8 cellular contexts compared by ENCODE assay signal in the genomic region with DNA sequence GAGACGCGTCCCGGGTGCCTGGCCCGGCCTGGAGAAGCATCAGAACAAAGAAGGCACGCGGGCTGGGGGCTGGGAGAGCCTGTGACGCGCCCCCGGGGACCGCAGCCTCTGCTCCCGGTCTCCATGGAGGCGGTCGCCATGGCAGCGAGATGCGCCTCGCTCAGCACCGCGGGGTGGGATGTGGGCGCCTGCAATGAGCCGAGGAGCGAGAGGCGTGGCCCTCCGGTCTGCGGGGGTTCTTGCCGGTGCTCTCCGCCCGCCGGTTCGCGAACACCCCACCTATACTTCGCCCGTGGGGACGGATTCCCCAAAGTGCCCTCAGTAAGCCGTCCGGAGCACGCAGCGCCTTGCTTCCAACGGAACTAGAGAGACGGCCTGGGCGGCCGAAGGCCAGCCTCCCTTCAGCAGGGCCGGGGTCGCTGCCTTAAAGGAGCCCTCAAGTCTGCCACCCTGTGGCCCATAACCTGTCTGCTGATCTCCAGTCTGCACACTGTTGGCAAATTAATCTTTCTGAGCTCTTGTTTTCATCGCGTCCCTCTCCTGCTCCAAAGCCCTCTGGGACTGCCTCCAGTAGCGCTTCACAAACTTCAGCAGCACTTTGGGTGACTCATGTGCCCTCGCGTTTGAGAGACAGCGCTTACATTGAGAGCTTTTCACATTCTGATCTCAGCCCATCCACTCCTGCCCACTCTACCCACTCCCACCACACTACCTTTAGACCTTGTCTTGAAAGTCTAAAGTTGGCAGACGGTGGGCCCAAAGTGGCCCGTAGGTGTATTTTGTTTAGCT. TPM values are rescaled to one million over a fixed set of nuclear protein-coding genes. Genes with fewer than 3 reads are reported as not detected.
DNase-seq lines count a peak whose midpoint lies in the region; ATAC-seq and TF ChIP-seq lines count a peak whose summit lies in the region.

No MANE protein-coding gene starts in this region.

- peak; percentile 93 for TF ChIP-seq CTCF in neural cell (IDR thresholded peaks at IDR 0.05; ENCODE audit: poor library complexity, severe bottlenecking)

- H3K27me3 ChIP-seq in neural cell (ENCODE audit: insufficient read depth, low read depth, low read length) = no peaks in the 10 kb centered on the region

- H3K4me2 ChIP-seq in neural cell (ENCODE audit: low read length) = peak overlapping the region; percentile 72

- H3K27ac ChIP-seq in neural cell (ENCODE audit: low read length) = peak overlapping the region; percentile 100

- H3K9ac ChIP-seq in neural cell (ENCODE audit: low read length) = peak overlapping the region; percentile 100

- H3K9me3 Mint-ChIP-seq in activated T-helper 17 cell treated with anti-CD3 and anti-CD28 coated beads, Interleukin-2, amount 50 U/mL, for 72 hours = no peaks in the 10 kb centered on the region
- no peaks in the 10 kb centered on the region for H3K9me3 Mint-ChIP-seq in stimulated activated naive CD8-positive, alpha-beta T cell treated with anti-CD3 and anti-CD28 coated beads, Interleukin-15, amount 100 ng/mL, for 72 hours

- H3K4me3 Mint-ChIP-seq in activated T-helper 17 cell treated with anti-CD3 and anti-CD28 coated beads, Interleukin-2, amount 50 U/mL, for 72 hours = peak overlapping the region; percentile 89
- peak overlapping the region; percentile 91 to 97 for H3K4me3 Mint-ChIP-seq in stimulated activated naive CD8-positive, alpha-beta T cell treated with anti-CD3 and anti-CD28 coated beads, Interleukin-15, amount 100 ng/mL, for 72 hours

- peak; percentile 82 for TF ChIP-seq EP300 in neural cell (conservative IDR thresholded peaks at IDR 0.05; ENCODE audit: poor library complexity, severe bottlenecking)

- H3K36me3 ChIP-seq in neural cell (ENCODE audit: insufficient read depth, low read length) = no peaks in the 10 kb centered on the region

- in situ Hi-C loops in Caki2 (cut with HindIII; ENCODE audit: low pct_unique_long_range_greater_than_20kb, low sequenced_read_pairs) = no loop called here

- H3K9me2 ChIP-seq in neural cell (ENCODE audit: insufficient read depth, low read length) = no peaks in the 10 kb centered on the region

- H3K4me1 Mint-ChIP-seq in activated T-helper 17 cell treated with anti-CD3 and anti-CD28 coated beads, Interleukin-2, amount 50 U/mL, for 72 hours = peaks cover 12% of the 10 kb centered on the region
- H3K4me1 Mint-ChIP-seq in stimulated activated naive CD8-positive, alpha-beta T cell treated with anti-CD3 and anti-CD28 coated beads, Interleukin-15, amount 100 ng/mL, for 72 hours = peaks cover 44% of the 10 kb centered on the region

- H3K36me3 Mint-ChIP-seq in activated T-helper 17 cell treated with anti-CD3 and anti-CD28 coated beads, Interleukin-2, amount 50 U/mL, for 72 hours (ENCODE audit: low read depth) = no peaks in the 10 kb centered on the region

- H4K20me1 ChIP-seq in neural cell (ENCODE audit: insufficient read depth) = no peaks in the 10 kb centered on the region

- no peaks in the 10 kb centered on the region for H3K9me3 ChIP-seq in neural cell (ENCODE audit: low read length)

- H3F3A ChIP-seq in neural cell (ENCODE audit: insufficient read depth, low read length, poor library complexity, severe bottlenecking) = no peaks in the 10 kb centered on the region

- peak; percentile 74 for TF ChIP-seq RAD21 in neural cell (conservative IDR thresholded peaks at IDR 0.05)

- H3K27me3 Mint-ChIP-seq in activated T-helper 17 cell treated with anti-CD3 and anti-CD28 coated beads, Interleukin-2, amount 50 U/mL, for 72 hours = no peaks in the 10 kb centered on the region
- no peaks in the 10 kb centered on the region for H3K27me3 Mint-ChIP-seq in stimulated activated naive CD8-positive, alpha-beta T cell treated with anti-CD3 and anti-CD28 coated beads, Interleukin-15, amount 100 ng/mL, for 72 hours

- peaks cover 20% of the 10 kb centered on the region for H3K79me2 ChIP-seq in neural cell (replicated peaks; ENCODE audit: insufficient read depth, low read length)

- H2AFZ ChIP-seq in neural cell (ENCODE audit: low read depth, low read length) = peak overlapping the region; percentile 54

- peak overlapping the region; percentile 83 for H3K4me3 ChIP-seq in Jurkat, Clone E6-1 (ENCODE audit: low read length)
- H3K4me3 ChIP-seq in neural cell (ENCODE audit: low read length) = peak overlapping the region; percentile 100

- H3K27ac Mint-ChIP-seq in activated T-helper 17 cell treated with anti-CD3 and anti-CD28 coated beads, Interleukin-2, amount 50 U/mL, for 72 hours = peak overlapping the region; percentile 94
- peak overlapping the region; percentile 97 to 98 for H3K27ac Mint-ChIP-seq in stimulated activated naive CD8-positive, alpha-beta T cell treated with anti-CD3 and anti-CD28 coated beads, Interleukin-15, amount 100 ng/mL, for 72 hours

- peak; percentile 86 for DNase-seq in Caki2 (ENCODE audit: low read depth)
- DNase-seq in Jurkat, Clone E6-1 (ENCODE audit: low read depth, low spot score) = peak; percentile 64
- peak; percentile 88 for DNase-seq in RPMI7951 (ENCODE audit: low read depth)
- DNase-seq in fibroblast of peridontal ligament (ENCODE audit: extremely low read depth) = peak; percentile 62
- DNase-seq in stimulated activated naive CD8-positive, alpha-beta T cell treated with anti-CD3 and anti-CD28 coated beads, Interleukin-15, amount 100 ng/mL, for 72 hours = peak; percentile 80 to 81

- ATAC-seq in GM21423 (IDR thresholded peaks at IDR 0.05; ENCODE audit: unreplicated experiment) = peak; percentile 42
- ATAC-seq in activated T-helper 17 cell treated with anti-CD3 and anti-CD28 coated beads, Interleukin-2, amount 50 U/mL, for 72 hours (replicated peaks) = peak; percentile 65
- ATAC-seq in stimulated activated naive CD8-positive, alpha-beta T cell treated with anti-CD3 and anti-CD28 coated beads, Interleukin-15, amount 100 ng/mL, for 72 hours = peak; percentile 73

TF ChIP-seq in neural cell, 6 proteins besides CTCF, POLR2A, EP300 and RAD21:
- TF ChIP-seq MXI1 (conservative IDR thresholded peaks at IDR 0.05; ENCODE audit: poor library complexity, severe bottlenecking) (peak; percentile 95), TAF1 (IDR thresholded peaks at IDR 0.05; ENCODE audit: low read depth) (no peak), SMC3 (conservative IDR thresholded peaks at IDR 0.05; ENCODE audit: poor library complexity) (peak; percentile 92), POLR2AphosphoS5 (IDR thresholded peaks at IDR 0.05) (no peak), EZH2 (IDR thresholded peaks at IDR 0.05; ENCODE audit: borderline replicate concordance, insufficient read depth, low read length, poor library complexity, severe bottlenecking) (no peak)

RNA-seq across cellular contexts. Expression of gene ADISSP, which starts 1.0 kb away (rescaled TPM):
- 70.6 and 73.8 TPM in 2 replicates for total RNA-seq in Caki2 (2014; rRNA removed; shearing (Covaris generic); ENCODE audit: low replicate concordance)
- 87.4 TPM for polyA plus RNA-seq in Jurkat, Clone E6-1 (2012; ENCODE audit: insufficient read depth, insufficient read length)
- total RNA-seq in RPMI7951 (2014; rRNA removed; shearing (Covaris generic)) = 52.7 and 73.8 TPM in 2 replicates
- total RNA-seq in activated T-helper 17 cell treated with anti-CD3 and anti-CD28 coated beads, Interleukin-2, amount 50 U/mL, for 72 hours = 10 to 100 TPM; 40.7 to 66.0 TPM
- polyA plus RNA-seq in neural cell = 39.8 and 48.7 TPM in 2 replicates
- polyA minus RNA-seq in neural cell = 16.1 and 19.2 TPM in 2 replicates

RNA-seq across cellular contexts. Expression of gene SPEF1, which starts 12.7 kb away (rescaled TPM):
- total RNA-seq in Caki2 (2014; rRNA removed; shearing (Covaris generic); ENCODE audit: low replicate concordance) = 0.54 and 3.5 TPM in 2 replicates
- polyA plus RNA-seq in Jurkat, Clone E6-1 (2012; ENCODE audit: insufficient read depth, insufficient read length) = not detected
- 0.78 TPM in 1 of 2 replicates, not detected in the other for total RNA-seq in RPMI7951 (2014; rRNA removed; shearing (Covaris generic))
- under 1 TPM; 0.24 TPM for total RNA-seq in activated T-helper 17 cell treated with anti-CD3 and anti-CD28 coated beads, Interleukin-2, amount 50 U/mL, for 72 hours
- polyA plus RNA-seq in neural cell = 0.58 and 2.8 TPM in 2 replicates
- 0.58 and 0.73 TPM in 2 replicates for polyA minus RNA-seq in neural cell

RNA-seq across cellular contexts. Expression of gene CENPB, which starts 18.0 kb away (rescaled TPM):
- 101 and 105 TPM in 2 replicates for total RNA-seq in Caki2 (2014; rRNA removed; shearing (Covaris generic); ENCODE audit: low replicate concordance)
- polyA plus RNA-seq in Jurkat, Clone E6-1 (2012; ENCODE audit: insufficient read depth, insufficient read length) = 64.2 TPM
- total RNA-seq in RPMI7951 (2014; rRNA removed; shearing (Covaris generic)) = 65.2 and 122 TPM in 2 replicates
- 10 to 100 TPM; 42.3 to 82.1 TPM for total RNA-seq in activated T-helper 17 cell treated with anti-CD3 and anti-CD28 coated beads, Interleukin-2, amount 50 U/mL, for 72 hours
- 37.9 and 46.6 TPM in 2 replicates for polyA plus RNA-seq in neural cell
- 78.1 and 94.0 TPM in 2 replicates for polyA minus RNA-seq in neural cell

RNA-seq across cellular contexts. Expression of gene CDC25B, which starts 27.6 kb away (rescaled TPM):
- total RNA-seq in Caki2 (2014; rRNA removed; shearing (Covaris generic); ENCODE audit: low replicate concordance) = 33.0 and 34.1 TPM in 2 replicates
- 78.9 TPM for polyA plus RNA-seq in Jurkat, Clone E6-1 (2012; ENCODE audit: insufficient read depth, insufficient read length)
- total RNA-seq in RPMI7951 (2014; rRNA removed; shearing (Covaris generic)) = 133 and 136 TPM in 2 replicates
- total RNA-seq in activated T-helper 17 cell treated with anti-CD3 and anti-CD28 coated beads, Interleukin-2, amount 50 U/mL, for 72 hours = 100 to 1,000 TPM in 1 of 2 donors, 10 to 100 TPM in 1; 86.7 to 117 TPM
- polyA plus RNA-seq in neural cell = 21.9 and 26.5 TPM in 2 replicates
- 13.4 and 14.4 TPM in 2 replicates for polyA minus RNA-seq in neural cell

RNA-seq across cellular contexts. Expression of gene HSPA12B, which starts 36.1 kb away (rescaled TPM):
- not detected in 2 replicates for total RNA-seq in Caki2 (2014; rRNA removed; shearing (Covaris generic); ENCODE audit: low replicate concordance)
- polyA plus RNA-seq in Jurkat, Clone E6-1 (2012; ENCODE audit: insufficient read depth, insufficient read length) = 0.38 TPM
- not detected in 2 replicates for total RNA-seq in RPMI7951 (2014; rRNA removed; shearing (Covaris generic))
- not detected for total RNA-seq in activated T-helper 17 cell treated with anti-CD3 and anti-CD28 coated beads, Interleukin-2, amount 50 U/mL, for 72 hours
- polyA plus RNA-seq in neural cell = not detected in 2 replicates
- polyA minus RNA-seq in neural cell = not detected in 2 replicates

Comparison
In these comparisons a context has a peak if more than half of its experiments do, and no peak if none do; other contexts are left out.
1. Peak in every context shown above with its lines: DNase-seq, ATAC-seq, H3K4me3 ChIP-seq and H3K27ac ChIP-seq.